Comparison of ENCODE assay signal across 1 cellular context in the genomic region with DNA sequence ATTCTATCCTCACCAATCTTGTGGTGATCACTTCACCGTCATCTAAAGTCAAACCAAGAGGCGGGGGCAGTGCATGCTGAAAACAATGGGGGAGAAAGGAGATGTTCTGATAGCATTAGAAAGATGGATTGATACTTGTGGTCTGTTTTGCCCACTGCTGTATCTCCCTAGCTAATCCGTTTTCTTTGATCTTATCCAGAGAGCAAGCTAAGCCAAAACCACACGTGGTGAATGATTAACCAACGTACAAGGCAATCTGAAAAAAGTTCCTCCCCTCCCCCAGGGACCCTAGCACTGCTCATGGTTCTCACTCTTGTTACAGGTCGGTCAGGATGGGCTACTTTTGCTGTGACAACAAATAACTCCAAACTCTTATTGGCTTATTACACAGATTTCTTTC.
TF ChIP-seq lines count a peak whose summit lies in the region.

No MANE protein-coding gene starts in this region.

TF ChIP-seq in HepG2, 621 proteins besides CTCF, POLR2A, EP300 and RAD21 (continued from another document and continues in another):
- TF ChIP-seq, protein P1, sequence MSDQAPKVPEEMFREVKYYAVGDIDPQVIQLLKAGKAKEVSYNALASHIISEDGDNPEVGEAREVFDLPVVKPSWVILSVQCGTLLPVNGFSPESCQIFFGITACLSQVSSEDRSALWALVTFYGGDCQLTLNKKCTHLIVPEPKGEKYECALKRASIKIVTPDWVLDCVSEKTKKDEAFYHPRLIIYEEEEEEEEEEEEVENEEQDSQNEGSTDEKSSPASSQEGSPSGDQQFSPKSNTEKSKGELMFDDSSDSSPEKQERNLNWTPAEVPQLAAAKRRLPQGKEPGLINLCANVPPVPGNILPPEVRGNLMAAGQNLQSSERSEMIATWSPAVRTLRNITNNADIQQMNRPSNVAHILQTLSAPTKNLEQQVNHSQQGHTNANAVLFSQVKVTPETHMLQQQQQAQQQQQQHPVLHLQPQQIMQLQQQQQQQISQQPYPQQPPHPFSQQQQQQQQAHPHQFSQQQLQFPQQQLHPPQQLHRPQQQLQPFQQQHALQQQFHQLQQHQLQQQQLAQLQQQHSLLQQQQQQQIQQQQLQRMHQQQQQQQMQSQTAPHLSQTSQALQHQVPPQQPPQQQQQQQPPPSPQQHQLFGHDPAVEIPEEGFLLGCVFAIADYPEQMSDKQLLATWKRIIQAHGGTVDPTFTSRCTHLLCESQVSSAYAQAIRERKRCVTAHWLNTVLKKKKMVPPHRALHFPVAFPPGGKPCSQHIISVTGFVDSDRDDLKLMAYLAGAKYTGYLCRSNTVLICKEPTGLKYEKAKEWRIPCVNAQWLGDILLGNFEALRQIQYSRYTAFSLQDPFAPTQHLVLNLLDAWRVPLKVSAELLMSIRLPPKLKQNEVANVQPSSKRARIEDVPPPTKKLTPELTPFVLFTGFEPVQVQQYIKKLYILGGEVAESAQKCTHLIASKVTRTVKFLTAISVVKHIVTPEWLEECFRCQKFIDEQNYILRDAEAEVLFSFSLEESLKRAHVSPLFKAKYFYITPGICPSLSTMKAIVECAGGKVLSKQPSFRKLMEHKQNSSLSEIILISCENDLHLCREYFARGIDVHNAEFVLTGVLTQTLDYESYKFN (CRISPR knock-in tag; conservative IDR thresholded peaks at IDR 0.05), result peak; percentile 73
- TF ChIP-seq, protein P2, sequence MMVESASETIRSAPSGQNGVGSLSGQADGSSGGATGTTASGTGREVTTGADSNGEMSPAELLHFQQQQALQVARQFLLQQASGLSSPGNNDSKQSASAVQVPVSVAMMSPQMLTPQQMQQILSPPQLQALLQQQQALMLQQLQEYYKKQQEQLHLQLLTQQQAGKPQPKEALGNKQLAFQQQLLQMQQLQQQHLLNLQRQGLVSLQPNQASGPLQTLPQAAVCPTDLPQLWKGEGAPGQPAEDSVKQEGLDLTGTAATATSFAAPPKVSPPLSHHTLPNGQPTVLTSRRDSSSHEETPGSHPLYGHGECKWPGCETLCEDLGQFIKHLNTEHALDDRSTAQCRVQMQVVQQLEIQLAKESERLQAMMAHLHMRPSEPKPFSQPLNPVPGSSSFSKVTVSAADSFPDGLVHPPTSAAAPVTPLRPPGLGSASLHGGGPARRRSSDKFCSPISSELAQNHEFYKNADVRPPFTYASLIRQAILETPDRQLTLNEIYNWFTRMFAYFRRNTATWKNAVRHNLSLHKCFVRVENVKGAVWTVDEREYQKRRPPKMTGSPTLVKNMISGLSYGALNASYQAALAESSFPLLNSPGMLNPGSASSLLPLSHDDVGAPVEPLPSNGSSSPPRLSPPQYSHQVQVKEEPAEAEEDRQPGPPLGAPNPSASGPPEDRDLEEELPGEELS (CRISPR knock-in tag; IDR thresholded peaks at IDR 0.05), result peak; percentile 80
- TF ChIP-seq, protein P3, sequence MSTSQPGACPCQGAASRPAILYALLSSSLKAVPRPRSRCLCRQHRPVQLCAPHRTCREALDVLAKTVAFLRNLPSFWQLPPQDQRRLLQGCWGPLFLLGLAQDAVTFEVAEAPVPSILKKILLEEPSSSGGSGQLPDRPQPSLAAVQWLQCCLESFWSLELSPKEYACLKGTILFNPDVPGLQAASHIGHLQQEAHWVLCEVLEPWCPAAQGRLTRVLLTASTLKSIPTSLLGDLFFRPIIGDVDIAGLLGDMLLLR (CRISPR knock-in tag; IDR thresholded peaks at IDR 0.05), result no peak
- no peak for TF ChIP-seq TFE3 (CRISPR knock-in tag; IDR thresholded peaks at IDR 0.05)
- no peak for TF ChIP-seq ZNF326 (CRISPR knock-in tag; IDR thresholded peaks at IDR 0.05; ENCODE audit: borderline replicate concordance)
- TF ChIP-seq E2F2 (CRISPR knock-in tag; IDR thresholded peaks at IDR 0.05; ENCODE audit: borderline replicate concordance), result no peak
- TF ChIP-seq, protein P4, sequence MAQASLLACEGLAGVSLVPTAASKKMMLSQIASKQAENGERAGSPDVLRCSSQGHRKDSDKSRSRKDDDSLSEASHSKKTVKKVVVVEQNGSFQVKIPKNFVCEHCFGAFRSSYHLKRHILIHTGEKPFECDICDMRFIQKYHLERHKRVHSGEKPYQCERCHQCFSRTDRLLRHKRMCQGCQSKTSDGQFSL (CRISPR knock-in tag; IDR thresholded peaks at IDR 0.05), result no peak
- TF ChIP-seq ZNF614 (CRISPR knock-in tag; IDR thresholded peaks at IDR 0.05; ENCODE audit: borderline replicate concordance), result peak; percentile 63; the same call in 1 of the 2 replicates
- peak; percentile 54; the same call in 1 of the 2 replicates for TF ChIP-seq HOMEZ (CRISPR knock-in tag; IDR thresholded peaks at IDR 0.05; ENCODE audit: low read depth)
- TF ChIP-seq ZNF124 (CRISPR knock-in tag; IDR thresholded peaks at IDR 0.05), result no peak
- TF ChIP-seq ZNF710 (CRISPR knock-in tag; IDR thresholded peaks at IDR 0.05; ENCODE audit: borderline replicate concordance), result no peak; the same call in 1 of the 2 replicates
- no peak for TF ChIP-seq ZC3H13 (CRISPR knock-in tag; IDR thresholded peaks at IDR 0.05)
- TF ChIP-seq, protein P5, sequence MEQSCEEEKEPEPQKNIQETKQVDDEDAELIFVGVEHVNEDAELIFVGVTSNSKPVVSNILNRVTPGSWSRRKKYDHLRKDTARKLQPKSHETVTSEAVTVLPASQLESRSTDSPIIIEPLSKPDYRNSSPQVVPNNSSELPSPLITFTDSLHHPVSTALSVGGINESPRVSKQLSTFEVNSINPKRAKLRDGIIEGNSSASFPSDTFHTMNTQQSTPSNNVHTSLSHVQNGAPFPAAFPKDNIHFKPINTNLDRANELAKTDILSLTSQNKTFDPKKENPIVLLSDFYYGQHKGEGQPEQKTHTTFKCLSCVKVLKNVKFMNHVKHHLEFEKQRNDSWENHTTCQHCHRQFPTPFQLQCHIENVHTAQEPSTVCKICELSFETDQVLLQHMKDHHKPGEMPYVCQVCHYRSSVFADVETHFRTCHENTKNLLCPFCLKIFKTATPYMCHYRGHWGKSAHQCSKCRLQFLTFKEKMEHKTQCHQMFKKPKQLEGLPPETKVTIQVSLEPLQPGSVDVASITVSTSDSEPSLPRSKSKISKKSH (CRISPR knock-in tag; IDR thresholded peaks at IDR 0.05; ENCODE audit: borderline replicate concordance), result no peak
- 0 out of 2 replicates have a peak, but pooled peaks have one; percentile 20 for TF ChIP-seq HOXA5 (CRISPR knock-in tag; IDR thresholded peaks at IDR 0.05)
- no peak for TF ChIP-seq KDM5B (CRISPR knock-in tag; IDR thresholded peaks at IDR 0.05; ENCODE audit: borderline replicate concordance)
- TF ChIP-seq KDM4B (CRISPR knock-in tag; IDR thresholded peaks at IDR 0.05), result 0 out of 2 replicates have a peak, but pooled peaks have one; percentile 54
- TF ChIP-seq, protein P6, sequence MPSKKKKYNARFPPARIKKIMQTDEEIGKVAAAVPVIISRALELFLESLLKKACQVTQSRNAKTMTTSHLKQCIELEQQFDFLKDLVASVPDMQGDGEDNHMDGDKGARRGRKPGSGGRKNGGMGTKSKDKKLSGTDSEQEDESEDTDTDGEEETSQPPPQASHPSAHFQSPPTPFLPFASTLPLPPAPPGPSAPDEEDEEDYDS (CRISPR knock-in tag; IDR thresholded peaks at IDR 0.05), result 0 out of 2 replicates have a peak, but pooled peaks have one; percentile 31
- TF ChIP-seq SIX1 (CRISPR knock-in tag; IDR thresholded peaks at IDR 0.05; ENCODE audit: borderline replicate concordance), result peak; percentile 54; the same call in 1 of the 2 replicates
- TF ChIP-seq PHF5A (CRISPR knock-in tag; IDR thresholded peaks at IDR 0.05; ENCODE audit: low read depth, unreplicated experiment), result peak; percentile 51
- peak; percentile 63; the same call in 1 of the 2 replicates for TF ChIP-seq ERF (CRISPR knock-in tag; IDR thresholded peaks at IDR 0.05)
- no peak for TF ChIP-seq ZNF256 (CRISPR knock-in tag; conservative IDR thresholded peaks at IDR 0.05)
- peak; percentile 75 for TF ChIP-seq NCOA2 (CRISPR knock-in tag; IDR thresholded peaks at IDR 0.05)
- peak; percentile 13 for TF ChIP-seq TEAD3 (CRISPR knock-in tag; optimal IDR thresholded peaks at IDR 0.05; ENCODE audit: borderline replicate concordance)
- TF ChIP-seq HNF1B (CRISPR knock-in tag; IDR thresholded peaks at IDR 0.05), result peak; percentile 98
- no peak for TF ChIP-seq PHF21A (CRISPR knock-in tag; IDR thresholded peaks at IDR 0.05)
- 0 out of 2 replicates have a peak, but pooled peaks have one; percentile 44 for TF ChIP-seq KDM6A (CRISPR knock-in tag; IDR thresholded peaks at IDR 0.05; ENCODE audit: low read depth)
- TF ChIP-seq, protein P7, sequence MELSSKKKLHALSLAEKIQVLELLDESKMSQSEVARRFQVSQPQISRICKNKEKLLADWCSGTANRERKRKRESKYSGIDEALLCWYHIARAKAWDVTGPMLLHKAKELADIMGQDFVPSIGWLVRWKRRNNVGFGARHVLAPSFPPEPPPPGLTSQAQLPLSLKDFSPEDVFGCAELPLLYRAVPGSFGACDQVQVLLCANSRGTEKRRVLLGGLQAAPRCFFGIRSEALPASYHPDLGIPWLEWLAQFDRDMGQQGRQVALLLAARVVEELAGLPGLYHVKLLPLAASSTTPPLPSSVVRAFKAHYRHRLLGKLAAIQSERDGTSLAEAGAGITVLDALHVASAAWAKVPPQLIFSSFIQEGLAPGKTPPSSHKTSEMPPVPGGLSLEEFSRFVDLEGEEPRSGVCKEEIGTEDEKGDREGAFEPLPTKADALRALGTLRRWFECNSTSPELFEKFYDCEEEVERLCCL (CRISPR knock-in tag; IDR thresholded peaks at IDR 0.05; ENCODE audit: borderline replicate concordance), result no peak
- TF ChIP-seq CCDC6 (CRISPR knock-in tag; IDR thresholded peaks at IDR 0.05), result no peak
- TF ChIP-seq ZBTB46 (CRISPR knock-in tag; IDR thresholded peaks at IDR 0.05; ENCODE audit: borderline replicate concordance), result no peak
- no peak for TF ChIP-seq ZNF678 (CRISPR knock-in tag; IDR thresholded peaks at IDR 0.05)
- peak; percentile 50 for TF ChIP-seq SIX4 (CRISPR knock-in tag; IDR thresholded peaks at IDR 0.05)
- no peak for TF ChIP-seq SOX6 (IDR thresholded peaks at IDR 0.05)
- TF ChIP-seq SOX6 (CRISPR knock-in tag; IDR thresholded peaks at IDR 0.05), result peak; percentile 97
- peak; percentile 53 for TF ChIP-seq THAP11 (CRISPR knock-in tag; IDR thresholded peaks at IDR 0.05)
- TF ChIP-seq HNRNPUL1 (IDR thresholded peaks at IDR 0.05; ENCODE audit: low read depth, low read length), result peak; percentile 95
